9 cellular contexts compared by ENCODE assay signal in the genomic region with DNA sequence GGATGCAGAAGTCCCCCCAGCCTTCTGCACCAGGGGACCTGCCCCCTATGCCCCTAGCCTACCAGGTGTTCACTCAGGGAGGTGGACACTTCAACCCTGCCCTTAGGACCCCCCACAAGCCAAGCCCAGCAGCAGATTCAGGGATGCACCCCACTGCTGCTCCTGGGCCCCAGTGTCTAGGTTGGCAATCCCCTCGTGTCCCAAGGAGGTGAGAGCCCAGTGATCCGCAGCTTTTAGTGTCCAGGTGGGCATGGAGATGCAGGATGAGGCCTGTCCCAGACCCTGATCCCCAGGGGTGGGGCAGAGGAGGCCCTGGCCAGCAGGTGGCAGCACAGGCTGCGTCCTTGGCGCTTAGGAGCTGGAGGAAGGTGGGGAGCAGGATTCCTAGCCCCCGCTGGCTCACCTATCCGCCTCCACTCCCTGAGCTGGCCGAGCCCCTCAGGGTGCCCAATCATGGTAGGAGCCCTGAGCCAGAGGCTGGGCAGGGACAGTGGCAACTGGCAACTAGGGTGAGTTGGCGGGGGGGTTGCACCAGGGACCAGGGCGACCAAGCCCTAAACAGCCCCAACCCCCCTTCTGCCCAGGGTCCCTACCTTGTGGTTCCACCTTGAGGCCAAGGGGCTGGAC. TPM values are rescaled to one million over a fixed set of nuclear protein-coding genes. Genes with fewer than 3 reads are reported as not detected.
DNase-seq lines count a peak whose midpoint lies in the region; FAIRE-seq and TF ChIP-seq lines count a peak whose summit lies in the region.
"Had no signal": no experiment of that assay in that cellular context is flagged by ENCODE, and none has a peak within 500 bp of the region (broad histone marks: within the 10 kb centered on the region; RNA-seq: fewer than 3 reads in every experiment).

No MANE protein-coding gene starts in this region.

- no peaks in the 10 kb centered on the region for H3K27me3 Mint-ChIP-seq in Calu3 (ENCODE audit: unreplicated experiment)

- peaks cover 35% of the 10 kb centered on the region for H3K36me3 Mint-ChIP-seq in Calu3 (ENCODE audit: insufficient read depth, unreplicated experiment)

- no peak overlapping the region for H3K4me3 ChIP-seq in HUES64 (ENCODE audit: low read length)
- no peak overlapping the region for H3K4me3 ChIP-seq in bronchial epithelial cell (ENCODE audit: low read depth, low read length)
- no peak overlapping the region for H3K4me3 ChIP-seq in kidney epithelial cell (ENCODE audit: low read depth, low read length)

- peaks cover 16% of the 10 kb centered on the region for H3K36me3 ChIP-seq in HUES64 (ENCODE audit: insufficient read depth, low read length)
- no peaks in the 10 kb centered on the region for H3K36me3 ChIP-seq in bronchial epithelial cell (ENCODE audit: control insufficient read depth, insufficient read depth, low read length)
- no peaks in the 10 kb centered on the region for H3K36me3 ChIP-seq in kidney epithelial cell (ENCODE audit: control insufficient read depth, insufficient read depth, low read length)

- H3K9ac ChIP-seq in HUES64 (ENCODE audit: low read depth, low read length), result no peak overlapping the region

- peak overlapping the region; percentile 17; the same call in 1 of the 2 replicates for H3K27ac ChIP-seq in HUES64 (ENCODE audit: low read depth, low read length)

- WGBS in HUES64, result 68% methylated on average over 9 of the region's 9 CpGs

- H3K4me1 Mint-ChIP-seq in Calu3 (ENCODE audit: low read depth, unreplicated experiment), result peaks cover 5% of the 10 kb centered on the region

- no TSS peak for BruUV-seq in Calu3 (replicated peaks; lab: Mats Ljungman, UMichigan)

- H3K9me3 Mint-ChIP-seq in Calu3 (ENCODE audit: low read depth, unreplicated experiment), result no peaks in the 10 kb centered on the region
- H3K9me3 Mint-ChIP-seq: T-helper 1 cell treated with Interleukin-12 subunit alpha and Interleukin-12 subunit beta and Interleukin-4 antibody, amounts not matched to agents 30 μg/mL and 1 μg/mL, for 36 hours had no signal

- CTCF ChIA-PET in Calu3 (lab: Charles Lee), result interaction anchor here (0.9 to 2.5 kb wide), 5 partner anchors 10 to 28 kb away, joined by 3 to 23 read pairs (median 4); a partner anchor contains a TSS

- no peak overlapping the region for H3K4me3 Mint-ChIP-seq in Calu3 (ENCODE audit: low read depth, unreplicated experiment)
- H3K4me3 Mint-ChIP-seq: T-helper 1 cell treated with Interleukin-12 subunit alpha and Interleukin-12 subunit beta and Interleukin-4 antibody, amounts not matched to agents 30 μg/mL and 1 μg/mL, for 36 hours had no signal

- H3K27ac Mint-ChIP-seq in Calu3 (ENCODE audit: unreplicated experiment), result peak overlapping the region; percentile 18
- H3K27ac Mint-ChIP-seq: T-helper 1 cell treated with Interleukin-12 subunit alpha and Interleukin-12 subunit beta and Interleukin-4 antibody, amounts not matched to agents 30 μg/mL and 1 μg/mL, for 36 hours had no signal

- no peaks in the 10 kb centered on the region for H3K9me3 ChIP-seq in HUES64 (ENCODE audit: insufficient read depth, low read depth, low read length)

- intact Hi-C loops in Calu3 (cut with micrococcal nuclease; ENCODE audit: unreplicated experiment), result loop anchor here (2.0 kb wide), 1 partner anchor 28 kb away; no protein-coding TSS in a partner anchor

- DNase-seq in Calu3 (peak; percentile 82), T1000 (lab: John Stamatoyannopoulos, UW) (peak; percentile 19), bronchial epithelial cell (ENCODE audit: low read depth) (no peak), kidney epithelial cell (ENCODE audit: low read depth) (no peak), DMS153 treated with DMSO at 0.1 percent for 48 hours (lab: John Stamatoyannopoulos, UW; ENCODE audit: unreplicated experiment) (no peak), NK-92 (lab: John Stamatoyannopoulos, UW; ENCODE audit: unreplicated experiment) (no peak)
- DNase-seq in stimulated activated CD4-positive, alpha-beta T cell treated with anti-CD3 and anti-CD28 coated beads, Interleukin-4, amount 100 ng/mL, for 1 hour, result peak; percentile 68

- H3K27me3 ChIP-seq in HUES64 (ENCODE audit: insufficient read depth, low read length) (peaks cover 8% of the 10 kb centered on the region), bronchial epithelial cell (ENCODE audit: control insufficient read depth, insufficient read depth, low read length) (peaks cover 3% of the 10 kb centered on the region), kidney epithelial cell (ENCODE audit: control insufficient read depth, insufficient read depth, low read length) (peaks cover 12% of the 10 kb centered on the region)

- peak; percentile 80 for TF ChIP-seq CTCF in Calu3 (IDR thresholded peaks at IDR 0.05; ENCODE audit: unreplicated experiment)
- peak; percentile 97 for TF ChIP-seq CTCF in bronchial epithelial cell (IDR thresholded peaks at IDR 0.05; ENCODE audit: insufficient read depth, low read length, severe bottlenecking)
- TF ChIP-seq CTCF in kidney epithelial cell (IDR thresholded peaks at IDR 0.05; ENCODE audit: insufficient read depth, low read length, poor library complexity, severe bottlenecking), result peak; percentile 95

- no peak for FAIRE-seq in bronchial epithelial cell (lab: Jason Lieb, UNC)

- H3K4me1 ChIP-seq in HUES64 (ENCODE audit: insufficient read depth, low read length), result peaks cover 4% of the 10 kb centered on the region

RNA-seq across cellular contexts. Expression of a gene that starts 4.1 kb away (rescaled TPM):
- total RNA-seq in Calu3 (2022) (27.0 and 28.2 TPM in 2 replicates), bronchial epithelial cell (31.3 and 50.8 TPM in 2 replicates), kidney epithelial cell (67.7 and 78.7 TPM in 2 replicates)
- 324 TPM for polyA plus RNA-seq in HUES64 (2013, experiment 1 of 2)
- polyA plus RNA-seq in HUES64 (2013, experiment 2 of 2), result 386 TPM

RNA-seq across cellular contexts. Expression of a gene that starts 10.5 kb away (rescaled TPM):
- total RNA-seq in Calu3 (2022) (25.9 and 28.0 TPM in 2 replicates), bronchial epithelial cell (8.7 and 13.7 TPM in 2 replicates), kidney epithelial cell (15.6 and 17.1 TPM in 2 replicates)
- polyA plus RNA-seq in HUES64 (2013, experiment 1 of 2), result 9.3 TPM
- 8.2 TPM for polyA plus RNA-seq in HUES64 (2013, experiment 2 of 2)

RNA-seq across cellular contexts. Expression of a gene that starts 43.9 kb away (rescaled TPM):
- total RNA-seq in Calu3 (2022), result 36.5 and 38.4 TPM in 2 replicates
- polyA plus RNA-seq in HUES64 (2013, experiment 1 of 2), result 20.5 TPM
- polyA plus RNA-seq in HUES64 (2013, experiment 2 of 2), result 21.2 TPM
- total RNA-seq in bronchial epithelial cell, result 41.5 and 42.9 TPM in 2 replicates
- total RNA-seq in kidney epithelial cell, result 37.9 and 40.8 TPM in 2 replicates

RNA-seq across cellular contexts. Expression of a gene that starts 44.2 kb away (rescaled TPM):
- total RNA-seq in Calu3 (2022), result 29.1 and 37.2 TPM in 2 replicates
- polyA plus RNA-seq in HUES64 (2013, experiment 1 of 2), result 21.1 TPM
- polyA plus RNA-seq in HUES64 (2013, experiment 2 of 2), result 31.8 TPM
- total RNA-seq in bronchial epithelial cell, result 17.4 and 23.9 TPM in 2 replicates
- total RNA-seq in kidney epithelial cell, result 83.8 and 86.7 TPM in 2 replicates

Comparison
In these comparisons a context has a peak if more than half of its experiments do, and no peak if none do; other contexts are left out.
1. DNase-seq: peak in Calu3 (single experiment), T1000 (single experiment) and stimulated activated CD4-positive, alpha-beta T cell treated with anti-CD3 and anti-CD28 coated beads, Interleukin-4, amount 100 ng/mL, for 1 hour (single experiment); none in bronchial epithelial cell (single experiment), kidney epithelial cell (single experiment), DMS153 treated with DMSO at 0.1 percent for 48 hours (single experiment) and NK-92 (single experiment).
2. Peak in every context shown above with its lines, with median percentiles within 50 percentile points of each other: CTCF ChIP-seq.